Comparison of ENCODE assay signal across 8 cellular contexts in genomic region chr9:77177143-77177893, GRCh38. TPM values are rescaled to one million over a fixed set of nuclear protein-coding genes. Genes with fewer than 3 reads are reported as not detected.
DNase-seq lines count a peak whose midpoint lies in the region; ATAC-seq, FAIRE-seq and TF ChIP-seq lines count a peak whose summit lies in the region.

TSS of gene VPS13A (plus strand) at chr9:77177534. CDS start at chr9:77177705, 171 bp downstream.

- peak within 1 kb of the TSS; percentile 70 to 93 for H3K9ac ChIP-seq in kidney (ENCODE audit: low read length in 2 of 2)

- no peaks in the 10 kb centered on the region for H3K9me3 ChIP-seq in kidney (ENCODE audit: control insufficient read depth in 1 of 2, low read length in 2 of 2)

- intact Hi-C loops in kidney (cut with DNase I): no loop called here

- no peaks in the 10 kb centered on the region for H3K36me3 ChIP-seq in kidney (ENCODE audit: control insufficient read depth in 1 of 2, insufficient read depth in 2 of 2, low read length in 2 of 2)

- peaks cover 0 to 4% of the 10 kb centered on the region in 2 donors for H3K4me1 ChIP-seq in kidney (ENCODE audit: control insufficient read depth in 1 of 2, insufficient read depth in 1 of 2, low read depth in 1 of 2, low read length in 2 of 2)

- peak within 1 kb of the TSS; percentile 88 to 92 for H3K27ac ChIP-seq in kidney (ENCODE audit: low read depth in 2 of 2, low read length in 2 of 2)

- no peak for TF ChIP-seq CTCF in kidney (IDR thresholded peaks at IDR 0.05; ENCODE audit: borderline replicate concordance, extremely low read depth, insufficient read depth)

- H3K4me3 ChIP-seq in kidney (ENCODE audit: low read length in 2 of 2): peak within 1 kb of the TSS; percentile 78 to 81

- DNase-seq in AG20443 (ENCODE audit: low spot score) (peak; percentile 99), NCI-H345 treated with DMSO at 0.1 percent for 48 hours (lab: John Stamatoyannopoulos, UW; ENCODE audit: unreplicated experiment) (peak; percentile 86), cerebellar cortex (ENCODE audit: low spot score) (peak; percentile 90), kidney (peak; percentile 98)
- DNase-seq in activated CD4-positive, CD25-positive, alpha-beta regulatory T cell treated with anti-CD3 and anti-CD28 coated beads, Interleukin-2, amount 50 U/mL, for 16 hours (ENCODE audit: low read depth, low spot score): peak; percentile 78
- DNase-seq in stimulated activated CD4-positive, alpha-beta T cell treated with anti-CD3 and anti-CD28 coated beads, Interleukin-15, amount 100 ng/mL, for 48 hours (ENCODE audit: low read depth in 2 of 2): peak; percentile 89 to 93

- ATAC-seq in GM19025 (IDR thresholded peaks at IDR 0.05; ENCODE audit: low read depth, unreplicated experiment): peak; percentile 90
- ATAC-seq in HG03342 (IDR thresholded peaks at IDR 0.05; ENCODE audit: unreplicated experiment): peak; percentile 81

- FAIRE-seq in kidney (lab: Jason Lieb, UNC): no peak

RNA-seq across cellular contexts. Expression of gene VPS13A, which starts in this region (rescaled TPM):
- total RNA-seq in kidney: 32.1 TPM
- polyA plus RNA-seq in kidney (ENCODE audit: insufficient read depth, low read depth, low replicate concordance): 10.1 TPM

Comparison
In these comparisons a context has a peak if more than half of its experiments do, and no peak if none do; other contexts are left out.
1. Peak in every context shown above with its lines: DNase-seq, ATAC-seq, H3K4me3 ChIP-seq and H3K27ac ChIP-seq.